ENCODE assay signal across 9 cellular contexts in the genomic region with DNA sequence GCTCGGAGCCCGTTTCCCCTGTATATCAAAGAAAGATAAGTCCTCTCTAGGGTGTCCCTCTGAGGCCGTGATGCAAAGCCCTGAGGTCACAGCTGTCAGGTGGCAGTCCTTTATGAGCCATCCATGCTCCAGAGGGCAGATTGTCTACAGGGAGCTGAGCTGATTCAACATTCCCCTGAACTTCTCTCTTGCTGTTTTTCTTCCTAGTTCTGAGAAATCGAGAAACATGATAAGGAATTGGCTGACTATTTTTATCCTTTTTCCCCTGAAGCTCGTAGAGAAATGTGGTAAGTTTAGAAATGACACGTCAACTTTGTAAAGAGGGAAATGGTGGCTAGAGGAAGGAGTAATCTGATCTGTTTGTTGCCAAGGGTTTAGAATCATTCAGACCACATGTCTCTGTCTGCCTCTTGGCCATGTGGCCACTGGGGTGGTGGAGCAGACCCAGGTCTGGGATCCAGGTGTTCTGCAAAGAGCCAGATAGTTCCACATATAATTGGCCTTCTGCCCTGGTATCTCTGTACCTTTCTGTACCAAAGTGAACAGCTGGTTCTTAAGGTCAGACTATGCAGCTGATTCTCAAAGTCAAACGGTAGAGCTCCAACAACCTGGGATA. TPM values are rescaled to one million over a fixed set of nuclear protein-coding genes. Genes with fewer than 3 reads are reported as not detected.
A peak's percentile ranks its signal among the peaks of the same experiment; 100 is the strongest.
DNase-seq lines count a peak whose midpoint lies in the region; ATAC-seq and TF ChIP-seq lines count a peak whose summit lies in the region.
"Had no signal": no experiment of that assay in that cellular context is flagged by ENCODE, and none has a peak within 500 bp of the region (broad histone marks: within the 10 kb centered on the region; RNA-seq: fewer than 3 reads in every experiment).

No MANE protein-coding gene starts in this region.

- peak overlapping the region; percentile 88 for H3K27ac Mint-ChIP-seq in chondrocyte (ENCODE audit: unreplicated experiment)

- H3K27me3 Mint-ChIP-seq in chondrocyte (ENCODE audit: low read depth), result no peaks in the 10 kb centered on the region

- H3K36me3 Mint-ChIP-seq in chondrocyte (ENCODE audit: low read depth), result peaks cover 2% of the 10 kb centered on the region

- no peak for ATAC-seq in GM21367 (IDR thresholded peaks at IDR 0.05; ENCODE audit: unreplicated experiment)
- no peak for ATAC-seq in GM18867 (IDR thresholded peaks at IDR 0.05; ENCODE audit: unreplicated experiment)

- TF ChIP-seq CTCF in chondrocyte (IDR thresholded peaks at IDR 0.05), result no peak

- peaks cover 22% of the 10 kb centered on the region for H3K4me1 Mint-ChIP-seq in chondrocyte (ENCODE audit: low read depth)

- no peaks in the 10 kb centered on the region for H3K9me3 Mint-ChIP-seq in chondrocyte (ENCODE audit: low read depth)

- DNase-seq in NCI-H82 (lab: John Stamatoyannopoulos, UW), result peak; percentile 54
- no peak for DNase-seq in NCI-H82 treated with DMSO at 0.1 percent for 48 hours (lab: John Stamatoyannopoulos, UW; ENCODE audit: unreplicated experiment)
- DNase-seq in NCI-H2196 treated with DMSO at 0.1 percent for 48 hours (lab: John Stamatoyannopoulos, UW; ENCODE audit: unreplicated experiment), result peak; percentile 1
- no peak for DNase-seq in chondrocyte (ENCODE audit: low spot score)
- peak; percentile 32 to 39 for DNase-seq in stimulated activated CD4-positive, alpha-beta T cell treated with anti-CD3 and anti-CD28 coated beads, Interleukin-2, amount 100 ng/mL, for 48 hours
- DNase-seq in NCI-H2081 treated with DMSO at 0.1 percent for 48 hours (lab: John Stamatoyannopoulos, UW), result no peak
- DNase-seq: NCI-H1436 had no signal

- no peak overlapping the region for H3K4me3 Mint-ChIP-seq in chondrocyte (ENCODE audit: unreplicated experiment)

RNA-seq across cellular contexts. Expression of gene CTNS, which starts 3.5 kb away (rescaled TPM):
- 14.4 to 18.4 TPM (median 17.8 TPM) in 3 replicates for total RNA-seq in chondrocyte

RNA-seq across cellular contexts. Expression of gene SHPK, which starts 4.0 kb away (rescaled TPM):
- 5.6 to 6.1 TPM (median 5.9 TPM) in 3 replicates for total RNA-seq in chondrocyte

RNA-seq across cellular contexts. Expression of gene TAX1BP3, which starts 28.3 kb away (rescaled TPM):
- total RNA-seq in chondrocyte, result 198 to 242 TPM (median 230 TPM) in 3 replicates

RNA-seq across cellular contexts. Expression of gene EMC6, which starts 28.5 kb away (rescaled TPM):
- 36.2 to 41.8 TPM (median 37.6 TPM) in 3 replicates for total RNA-seq in chondrocyte

RNA-seq across cellular contexts. Expression of gene TRPV1, which starts 30.9 kb away (rescaled TPM):
- 2.2 to 4.8 TPM (median 3.1 TPM) in 3 replicates for total RNA-seq in chondrocyte

Comparison
In these comparisons a context has a peak if more than half of its experiments do, and no peak if none do; other contexts are left out.
1. DNase-seq: peak in NCI-H82 (single experiment), NCI-H2196 treated with DMSO at 0.1 percent for 48 hours (single experiment) and stimulated activated CD4-positive, alpha-beta T cell treated with anti-CD3 and anti-CD28 coated beads, Interleukin-2, amount 100 ng/mL, for 48 hours (2 of 2); none in NCI-H82 treated with DMSO at 0.1 percent for 48 hours (single experiment), chondrocyte (single experiment) and NCI-H2081 treated with DMSO at 0.1 percent for 48 hours (single experiment).